ENCODE assay signal across 20 cellular contexts in the genomic region with DNA sequence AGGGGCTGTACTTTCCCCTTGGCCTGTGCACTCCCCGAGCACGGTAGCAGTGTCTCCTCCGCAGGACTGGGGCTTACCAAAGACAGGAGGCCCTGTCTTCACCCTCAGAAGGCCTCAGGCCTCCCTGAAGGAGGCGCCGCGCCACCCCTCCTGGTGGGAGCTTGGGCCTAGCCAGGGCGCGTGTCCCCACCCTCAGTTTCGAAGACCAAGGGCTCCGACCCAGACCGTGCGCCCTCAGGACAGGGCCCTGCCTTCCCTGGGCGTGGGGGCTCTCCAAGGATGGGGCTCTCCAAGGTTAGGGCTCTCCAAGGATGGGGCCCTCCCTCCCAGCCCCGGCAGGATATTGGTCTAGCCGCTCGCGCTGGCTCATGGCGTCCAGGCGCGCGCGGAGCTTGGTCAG. TPM values are rescaled to one million over a fixed set of nuclear protein-coding genes. Genes with fewer than 3 reads are reported as not detected.
A peak's percentile ranks its signal among the peaks of the same experiment; 100 is the strongest.
DNase-seq lines count a peak whose midpoint lies in the region; ATAC-seq, FAIRE-seq and TF ChIP-seq lines count a peak whose summit lies in the region.
"Had no signal": no experiment of that assay in that cellular context is flagged by ENCODE, and none has a peak within 500 bp of the region (broad histone marks: within the 10 kb centered on the region; RNA-seq: fewer than 3 reads in every experiment).

No MANE protein-coding gene starts in this region.

- H3K4me3 ChIP-seq in BLaER1, result no peak overlapping the region
- peak overlapping the region; percentile 34; the same call in 1 of the 2 replicates for H3K4me3 ChIP-seq in GM23338
- H3K4me3 ChIP-seq in H1 (ENCODE audit: extremely low read depth in 1 of 4, insufficient read depth in 2 of 4, low read depth in 3 of 4, low read length in 4 of 4), result no peak overlapping the region
- H3K4me3 ChIP-seq in osteoblast (ENCODE audit: insufficient read depth, low read length), result no peak overlapping the region
- H3K4me3 ChIP-seq: K562 had no signal

- no peaks in the 10 kb centered on the region for H3K9me2 ChIP-seq in GM23338 (ENCODE audit: insufficient read depth)

- H4K8ac ChIP-seq in H1 (ENCODE audit: extremely low read depth, insufficient read depth, low read length), result no peak overlapping the region; the same call in 1 of the 2 replicates

- no peaks in the 10 kb centered on the region for H3K36me3 Mint-ChIP-seq in GM23338 (ENCODE audit: low read depth)

- DNase-seq in GM23338 (ENCODE audit: low spot score) (no peak), H1 (ENCODE audit: low read depth in 1 of 2, low spot score in 2 of 2) (no peak), osteoblast (ENCODE audit: insufficient read length, low spot score, missing footprints) (peak; percentile 75), head of caudate nucleus (no peak)
- DNase-seq: Caco-2; CD4-positive, alpha-beta T cell; HFFc6; IMR-90 had no signal

- H3K27me3 Mint-ChIP-seq in GM23338 (ENCODE audit: insufficient read depth, low read depth, poor library complexity), result peaks cover 8% of the 10 kb centered on the region
- H3K27me3 Mint-ChIP-seq: CD4-positive, alpha-beta T cell had no signal

- peaks cover 11% of the 10 kb centered on the region for H3K4me1 Mint-ChIP-seq in GM23338
- H3K4me1 Mint-ChIP-seq: B cell had no signal

- H2BK15ac ChIP-seq in H1 (ENCODE audit: low read length), result no peak overlapping the region

- H3K4me2 ChIP-seq in BLaER1 (peak overlapping the region; percentile 51; the same call in 1 of the 2 replicates), GM23338 (peak overlapping the region; percentile 65), H1 (ENCODE audit: insufficient read depth in 1 of 2, low read depth in 2 of 2, low read length in 2 of 2) (no peak overlapping the region), osteoblast (ENCODE audit: insufficient read depth, low read length) (no peak overlapping the region)

- no peak for TF ChIP-seq EP300 in H1 (IDR thresholded peaks at IDR 0.05; ENCODE audit: borderline replicate concordance in 1 of 2, low read depth in 2 of 2, low read length in 2 of 2)

- H3K36me3 ChIP-seq in BLaER1 (no peaks in the 10 kb centered on the region), GM23338 (ENCODE audit: insufficient read depth) (no peaks in the 10 kb centered on the region), H1 (ENCODE audit: control insufficient read depth in 2 of 4, insufficient read depth in 4 of 4, low read length in 3 of 4) (no peaks in the 10 kb centered on the region), osteoblast (ENCODE audit: insufficient read depth, low read length) (no peaks in the 10 kb centered on the region)

- POLR2A ChIA-PET in H1 (lab: Charles Lee; ENCODE audit: partially characterized antibody), result interaction anchor here (0.6 to 1.6 kb wide), 5 partner anchors 9 to 47 kb away, joined by 3 to 5 read pairs (median 4); partner anchors contain the start of gene HEXIM1

- H2BK12ac ChIP-seq in H1 (ENCODE audit: low read depth, low read length), result no peak overlapping the region

- 0 out of 2 replicates have a peak, but pooled peaks cover 2% of the 10 kb centered on the region for H3K79me2 ChIP-seq in GM23338 (replicated peaks; ENCODE audit: insufficient read depth)
- H3K79me2 ChIP-seq in H1 (ENCODE audit: control insufficient read depth in 1 of 2, insufficient read depth in 2 of 2, low read length in 2 of 2), result no peaks in the 10 kb centered on the region
- peaks cover 13% of the 10 kb centered on the region for H3K79me2 ChIP-seq in osteoblast (ENCODE audit: insufficient read depth, low read length)

- H3K23me2 ChIP-seq in H1 (ENCODE audit: low read depth, low read length), result no peaks in the 10 kb centered on the region

- H3K4me3 Mint-ChIP-seq in GM23338, result no peak overlapping the region
- H3K4me3 Mint-ChIP-seq: B cell; CD4-positive, alpha-beta T cell; HFFc6 had no signal

- H3K4me1 ChIP-seq in BLaER1 (peaks cover 42% of the 10 kb centered on the region), GM23338 (ENCODE audit: insufficient read depth) (peaks cover 2% of the 10 kb centered on the region; the same call in 1 of the 2 replicates), H1 (replicated peaks in 1 of 4; ENCODE audit: control insufficient read depth in 3 of 4, insufficient read depth in 4 of 4, low read length in 3 of 4) (peaks cover 0 to 9% (median 0%) of the 10 kb centered on the region in 4 experiments; a peak in 1 of 7 replicates), osteoblast (ENCODE audit: insufficient read depth, low read length) (peaks cover 13% of the 10 kb centered on the region)

- no peak for TF ChIP-seq POLR2A in H1 (IDR thresholded peaks at IDR 0.05; ENCODE audit: control extremely low read depth in 1 of 2, low read depth in 2 of 2, low read length in 2 of 2)

- H2BK5ac ChIP-seq in H1 (ENCODE audit: low read depth, low read length), result no peak overlapping the region

- no peaks in the 10 kb centered on the region for H3K27me3 ChIP-seq in BLaER1
- no peaks in the 10 kb centered on the region for H3K27me3 ChIP-seq in GM23338 (ENCODE audit: insufficient read depth)
- H3K27me3 ChIP-seq in H1 (replicated peaks in 1 of 4; ENCODE audit: control insufficient read depth in 3 of 4, extremely low read depth in 1 of 4, insufficient read depth in 3 of 4, low read length in 3 of 4), result no peaks in the 10 kb centered on the region
- H3K27me3 ChIP-seq in osteoblast (ENCODE audit: insufficient read depth, low read length), result no peaks in the 10 kb centered on the region

- TF ChIP-seq RAD21 in H1 (IDR thresholded peaks at IDR 0.05 in 1 of 2, conservative IDR thresholded peaks at IDR 0.05 in 1 of 2; ENCODE audit: low read depth in 2 of 2, low read length in 2 of 2), result no peak

- H3K14ac ChIP-seq in H1 (ENCODE audit: insufficient read length), result no peak overlapping the region

- TF ChIP-seq CTCF in GM23338 (conservative IDR thresholded peaks at IDR 0.05; ENCODE audit: low read depth in 2 of 2), result peak in 1 of 2 experiments; percentile 46; a peak in 2 of 4 replicates
- TF ChIP-seq CTCF in H1 (IDR thresholded peaks at IDR 0.05; ENCODE audit: control extremely low read depth in 1 of 3, insufficient read depth in 1 of 3, low read depth in 1 of 3, low read length in 3 of 3), result peak in 2 of 3 experiments; percentile 8 to 11; a peak in 2 of 4 replicates
- TF ChIP-seq CTCF in osteoblast (IDR thresholded peaks at IDR 0.05; ENCODE audit: extremely low read depth, low read depth, low read length), result no peak

- H3K18ac ChIP-seq in H1 (ENCODE audit: extremely low read depth, low read length), result no peak overlapping the region

- H3K9ac ChIP-seq in BLaER1, result no peak overlapping the region
- no peak overlapping the region for H3K9ac ChIP-seq in H1 (replicated peaks in 1 of 4; ENCODE audit: extremely low read depth in 1 of 4, low read depth in 3 of 4, low read length in 3 of 4)

- FAIRE-seq in H1 (lab: Jason Lieb, UNC), result no peak
- FAIRE-seq: D721Med, G401.6, GM12891, H54, HTR-8/SVneo, K562 had no signal

- H2AK5ac ChIP-seq in H1 (ENCODE audit: low read depth, low read length), result no peak overlapping the region

- no peak overlapping the region for H2BK20ac ChIP-seq in H1 (ENCODE audit: low read length)

- no peak overlapping the region for H3K27ac Mint-ChIP-seq in GM23338
- H3K27ac Mint-ChIP-seq: B cell; CD4-positive, alpha-beta T cell had no signal

- no peaks in the 10 kb centered on the region for H4K20me1 ChIP-seq in BLaER1
- no peaks in the 10 kb centered on the region for H4K20me1 ChIP-seq in GM23338 (replicated peaks; ENCODE audit: insufficient read depth)
- peaks cover 0 to 2% of the 10 kb centered on the region in 2 experiments for H4K20me1 ChIP-seq in H1 (replicated peaks in 1 of 2; ENCODE audit: control insufficient read depth in 1 of 2, insufficient read depth in 2 of 2, low read length in 2 of 2)
- H4K20me1 ChIP-seq in osteoblast (ENCODE audit: insufficient read depth, low read length), result no peaks in the 10 kb centered on the region

- H4K91ac ChIP-seq in H1 (replicated peaks; ENCODE audit: insufficient read length, low read length), result no peak overlapping the region

- CTCF ChIA-PET in H1 (lab: Charles Lee; ENCODE audit: partially characterized antibody), result interaction anchor here (0.9 to 4.7 kb wide), 9 partner anchors 9 to 279 kb away, joined by 3 to 50 read pairs (median 3); partner anchors contain the start of genes ACBD4 and PLCD3

- ATAC-seq in GM23338 (peak; percentile 39), GM18517 (IDR thresholded peaks at IDR 0.05; ENCODE audit: unreplicated experiment) (no peak), GM19397 (IDR thresholded peaks at IDR 0.05; ENCODE audit: unreplicated experiment) (no peak)
- ATAC-seq: HCT116, K562 had no signal

- no peak overlapping the region; the same call in 1 of the 2 replicates for H2AFZ ChIP-seq in GM23338
- no peak overlapping the region for H2AFZ ChIP-seq in H1 (ENCODE audit: low read length)
- H2AFZ ChIP-seq in osteoblast (ENCODE audit: low read length), result no peak overlapping the region

- intact Hi-C loops in head of caudate nucleus (cut with DNase I), result no loop called here

- no peaks in the 10 kb centered on the region for H3K9me3 Mint-ChIP-seq in GM23338
- H3K9me3 Mint-ChIP-seq: CD4-positive, alpha-beta T cell; HFFc6 had no signal

- H3K27ac ChIP-seq in BLaER1 (no peak overlapping the region), GM23338 (ENCODE audit: low read depth) (no peak overlapping the region), H1 (ENCODE audit: low read depth, low read length) (no peak overlapping the region), osteoblast (ENCODE audit: low read depth, low read length) (no peak overlapping the region)
- H3K27ac ChIP-seq: C4-2B had no signal

- no peaks in the 10 kb centered on the region for H3K79me1 ChIP-seq in H1 (ENCODE audit: low read depth, low read length)

- WGBS in H1 (ENCODE audit: extremely low coverage in 1 of 2, insufficient coverage in 1 of 2, insufficient read length in 1 of 2, insufficient replicate concordance in 2 of 2, low coverage in 1 of 2, low lambda C conversion rate in 2 of 2, missing lambda C conversion rate in 1 of 2), 2 experiments, result 94% methylated on average over 19 of the region's 22 CpGs; no CpG with 5 or more reads in 1 of the 2 experiments

- H3K56ac ChIP-seq in H1 (replicated peaks; ENCODE audit: insufficient read length, low read depth, low read length), result no peak overlapping the region

- no peak overlapping the region for H3K4ac ChIP-seq in H1 (replicated peaks; ENCODE audit: insufficient read length, low read depth, low read length)

- H3K23ac ChIP-seq in H1 (ENCODE audit: insufficient read length), result no peak overlapping the region

- no peaks in the 10 kb centered on the region for H3F3A ChIP-seq in GM23338 (replicated peaks; ENCODE audit: low read depth)

- no peak overlapping the region for H4K5ac ChIP-seq in H1 (ENCODE audit: insufficient read length, low read depth, low read length)

- H2BK120ac ChIP-seq in H1 (replicated peaks; ENCODE audit: low read depth, low read length), result no peak overlapping the region

- H3K9me3 ChIP-seq in BLaER1 (no peaks in the 10 kb centered on the region), H1 (ENCODE audit: insufficient read depth in 2 of 2, low read depth in 1 of 2, low read length in 1 of 2) (no peaks in the 10 kb centered on the region), osteoblast (ENCODE audit: low read depth, low read length) (no peaks in the 10 kb centered on the region)
- H3K9me3 ChIP-seq: Caco-2 had no signal

RNA-seq across cellular contexts. Expression of gene PLCD3, which starts 11.8 kb away (rescaled TPM):
- total RNA-seq in GM23338 (2014; rRNA removed; shearing (Covaris generic)), result 15.9 and 32.1 TPM in 2 replicates
- polyA plus RNA-seq in GM23338 (2016; fragmentation: Nextera tagmentation; extraction: Ambion mirVana) (3.0 and 5.7 TPM in 2 replicates), H1 (2011; rRNA removed) (26.5 and 32.3 TPM in 2 replicates)
- total RNA-seq in H1 (2021; fragmentation: NEBNext Ultra II Directional; extraction: Animal tissue kit (Norgen Biotek cat#: 25700)), result 42.7 and 48.1 TPM in 2 replicates
- 24.7 TPM for polyA plus RNA-seq in H1 (2011; cell fraction: cytosol; rRNA removed)
- polyA plus RNA-seq in H1 (2011; cell fraction: nucleus; rRNA removed), result 28.3 TPM
- 21.6 to 33.0 TPM (median 28.2 TPM) in 4 replicates for polyA plus RNA-seq in H1 (2012, experiment 1 of 2)
- 27.8 TPM for polyA plus RNA-seq in H1 (2012, experiment 2 of 2)
- 20.4 TPM for polyA plus RNA-seq in H1 (2013, experiment 1 of 2)
- 20.7 TPM for polyA plus RNA-seq in H1 (2013, experiment 2 of 2)
- polyA minus RNA-seq in H1 (2011; rRNA and poly(A)+ RNA removed), result 16.3 and 24.8 TPM in 2 replicates
- 18.3 TPM for polyA minus RNA-seq in H1 (2011; cell fraction: cytosol; rRNA and poly(A)+ RNA removed)
- 25.1 TPM for polyA minus RNA-seq in H1 (2011; cell fraction: nucleus; rRNA and poly(A)+ RNA removed)
- 31.5 and 47.7 TPM in 2 replicates for total RNA-seq in osteoblast

RNA-seq across cellular contexts. Expression of gene ACBD4, which starts 14.9 kb away (rescaled TPM):
- total RNA-seq in GM23338 (2014; rRNA removed; shearing (Covaris generic)), result 5.1 and 6.7 TPM in 2 replicates
- 4.5 and 5.1 TPM in 2 replicates for polyA plus RNA-seq in GM23338 (2016; fragmentation: Nextera tagmentation; extraction: Ambion mirVana)
- 9.3 and 10.7 TPM in 2 replicates for total RNA-seq in H1 (2021; fragmentation: NEBNext Ultra II Directional; extraction: Animal tissue kit (Norgen Biotek cat#: 25700))
- 7.3 and 14.2 TPM in 2 replicates for polyA plus RNA-seq in H1 (2011; rRNA removed)
- 15.5 TPM for polyA plus RNA-seq in H1 (2011; cell fraction: cytosol; rRNA removed)
- polyA plus RNA-seq in H1 (2011; cell fraction: nucleus; rRNA removed), result 47.3 TPM
- 10.5 to 14.1 TPM (median 12.7 TPM) in 4 replicates for polyA plus RNA-seq in H1 (2012, experiment 1 of 2)
- 9.2 TPM for polyA plus RNA-seq in H1 (2012, experiment 2 of 2)
- polyA plus RNA-seq in H1 (2013, experiment 1 of 2), result 9.3 TPM
- polyA plus RNA-seq in H1 (2013, experiment 2 of 2), result 7.3 TPM
- 7.1 and 7.7 TPM in 2 replicates for polyA minus RNA-seq in H1 (2011; rRNA and poly(A)+ RNA removed)
- 8.5 TPM for polyA minus RNA-seq in H1 (2011; cell fraction: cytosol; rRNA and poly(A)+ RNA removed)
- 18.7 TPM for polyA minus RNA-seq in H1 (2011; cell fraction: nucleus; rRNA and poly(A)+ RNA removed)
- total RNA-seq in osteoblast, result 4.7 and 6.2 TPM in 2 replicates

RNA-seq across cellular contexts. Expression of gene HEXIM1, which starts 27.7 kb away (rescaled TPM):
- total RNA-seq in GM23338 (2014; rRNA removed; shearing (Covaris generic)), result 10.9 and 11.9 TPM in 2 replicates
- polyA plus RNA-seq in GM23338 (2016; fragmentation: Nextera tagmentation; extraction: Ambion mirVana) (9.2 and 9.7 TPM in 2 replicates), H1 (2011; rRNA removed) (9.1 and 11.1 TPM in 2 replicates)
- total RNA-seq in H1 (2021; fragmentation: NEBNext Ultra II Directional; extraction: Animal tissue kit (Norgen Biotek cat#: 25700)), result 36.9 and 38.3 TPM in 2 replicates
- 14.0 TPM for polyA plus RNA-seq in H1 (2011; cell fraction: cytosol; rRNA removed)
- 10.2 TPM for polyA plus RNA-seq in H1 (2011; cell fraction: nucleus; rRNA removed)
- 16.8 to 21.8 TPM (median 20.6 TPM) in 4 replicates for polyA plus RNA-seq in H1 (2012, experiment 1 of 2)
- 7.1 TPM for polyA plus RNA-seq in H1 (2012, experiment 2 of 2)
- 18.9 TPM for polyA plus RNA-seq in H1 (2013, experiment 1 of 2)
- polyA plus RNA-seq in H1 (2013, experiment 2 of 2), result 18.6 TPM
- polyA minus RNA-seq in H1 (2011; rRNA and poly(A)+ RNA removed), result 2.5 and 3.5 TPM in 2 replicates
- 6.5 TPM for polyA minus RNA-seq in H1 (2011; cell fraction: cytosol; rRNA and poly(A)+ RNA removed)
- polyA minus RNA-seq in H1 (2011; cell fraction: nucleus; rRNA and poly(A)+ RNA removed), result 7.7 TPM
- total RNA-seq in osteoblast, result 10.9 and 12.1 TPM in 2 replicates

RNA-seq across cellular contexts. Expression of gene HEXIM2, which starts 41.1 kb away (rescaled TPM):
- total RNA-seq in GM23338 (2014; rRNA removed; shearing (Covaris generic)), result 9.0 and 9.8 TPM in 2 replicates
- polyA plus RNA-seq in GM23338 (2016; fragmentation: Nextera tagmentation; extraction: Ambion mirVana), result 9.5 and 12.4 TPM in 2 replicates
- total RNA-seq in H1 (2021; fragmentation: NEBNext Ultra II Directional; extraction: Animal tissue kit (Norgen Biotek cat#: 25700)), result 13.2 and 13.9 TPM in 2 replicates
- 7.5 and 10.6 TPM in 2 replicates for polyA plus RNA-seq in H1 (2011; rRNA removed)
- polyA plus RNA-seq in H1 (2011; cell fraction: cytosol; rRNA removed), result 11.8 TPM
- 9.0 TPM for polyA plus RNA-seq in H1 (2011; cell fraction: nucleus; rRNA removed)
- 7.8 to 13.6 TPM (median 12.5 TPM) in 4 replicates for polyA plus RNA-seq in H1 (2012, experiment 1 of 2)
- polyA plus RNA-seq in H1 (2012, experiment 2 of 2), result 13.0 TPM
- 4.2 TPM for polyA plus RNA-seq in H1 (2013, experiment 1 of 2)
- 4.1 TPM for polyA plus RNA-seq in H1 (2013, experiment 2 of 2)
- polyA minus RNA-seq in H1 (2011; rRNA and poly(A)+ RNA removed), result 5.9 and 6.0 TPM in 2 replicates
- polyA minus RNA-seq in H1 (2011; cell fraction: cytosol; rRNA and poly(A)+ RNA removed), result 5.0 TPM
- 5.5 TPM for polyA minus RNA-seq in H1 (2011; cell fraction: nucleus; rRNA and poly(A)+ RNA removed)
- 10.0 and 10.9 TPM in 2 replicates for total RNA-seq in osteoblast

RNA-seq across cellular contexts. Expression of gene NMT1, which starts 59.4 kb away (rescaled TPM):
- total RNA-seq in GM23338 (2014; rRNA removed; shearing (Covaris generic)), result 80.9 and 95.6 TPM in 2 replicates
- polyA plus RNA-seq in GM23338 (2016; fragmentation: Nextera tagmentation; extraction: Ambion mirVana) (298 and 327 TPM in 2 replicates), H1 (2011; rRNA removed) (35.5 and 42.9 TPM in 2 replicates)
- 149 and 152 TPM in 2 replicates for total RNA-seq in H1 (2021; fragmentation: NEBNext Ultra II Directional; extraction: Animal tissue kit (Norgen Biotek cat#: 25700))
- 40.4 TPM for polyA plus RNA-seq in H1 (2011; cell fraction: cytosol; rRNA removed)
- 57.8 TPM for polyA plus RNA-seq in H1 (2011; cell fraction: nucleus; rRNA removed)
- polyA plus RNA-seq in H1 (2012, experiment 1 of 2), result 85.4 to 115 TPM (median 89.7 TPM) in 4 replicates
- polyA plus RNA-seq in H1 (2012, experiment 2 of 2), result 47.2 TPM
- 116 TPM for polyA plus RNA-seq in H1 (2013, experiment 1 of 2)
- polyA plus RNA-seq in H1 (2013, experiment 2 of 2), result 99.8 TPM
- 59.6 and 71.5 TPM in 2 replicates for polyA minus RNA-seq in H1 (2011; rRNA and poly(A)+ RNA removed)
- 418 TPM for polyA minus RNA-seq in H1 (2011; cell fraction: cytosol; rRNA and poly(A)+ RNA removed)
- polyA minus RNA-seq in H1 (2011; cell fraction: nucleus; rRNA and poly(A)+ RNA removed), result 41.7 TPM
- total RNA-seq in osteoblast, result 51.8 and 66.6 TPM in 2 replicates

Comparison
In these comparisons a context has a peak if more than half of its experiments do, and no peak if none do; other contexts are left out.
1. H3K4me2 ChIP-seq: peak in BLaER1 (single experiment) and GM23338 (single experiment); none in H1 (0 of 2) and osteoblast (single experiment).